ENCODE assay signal across 13 cellular contexts in genomic region chr2:120233292-120233691, GRCh38. TPM values are rescaled to one million over a fixed set of nuclear protein-coding genes. Genes with fewer than 3 reads are reported as not detected.
A peak's percentile ranks its signal among the peaks of the same experiment; 100 is the strongest.
DNase-seq lines count a peak whose midpoint lies in the region.
"Had no signal": no experiment of that assay in that cellular context is flagged by ENCODE, and none has a peak within 500 bp of the region (broad histone marks: within the 10 kb centered on the region; RNA-seq: fewer than 3 reads in every experiment).

No MANE protein-coding gene starts in this region.

- no peak overlapping the region for H3K4me3 ChIP-seq in neuronal stem cell (ENCODE audit: low read length in 2 of 2)

- H2AFZ ChIP-seq in neuronal stem cell (ENCODE audit: low read length), result no peak overlapping the region

- H3K36me3 ChIP-seq in neuronal stem cell (replicated peaks in 1 of 2; ENCODE audit: control insufficient read depth in 2 of 2, insufficient read depth in 2 of 2, low read length in 2 of 2), result no peaks in the 10 kb centered on the region
- H3K36me3 ChIP-seq: prostate gland had no signal

- H3K9ac ChIP-seq in neuronal stem cell (ENCODE audit: low read depth, low read length, poor library complexity), result no peak overlapping the region

- H2BK12ac ChIP-seq in neuronal stem cell (ENCODE audit: low read length), result no peak overlapping the region

- H3K9me3 ChIP-seq in neuronal stem cell (replicated peaks in 1 of 2; ENCODE audit: control insufficient read depth in 2 of 2, insufficient read depth in 1 of 2, low read depth in 1 of 2, low read length in 2 of 2), result peaks cover 0 to 2% of the 10 kb centered on the region in 2 donors
- H3K9me3 ChIP-seq: prostate gland had no signal

- H3K14ac ChIP-seq in neuronal stem cell (ENCODE audit: low read length), result no peak overlapping the region

- H3K18ac ChIP-seq in neuronal stem cell (ENCODE audit: low read length), result no peak overlapping the region

- no peaks in the 10 kb centered on the region for H3K27me3 Mint-ChIP-seq in T-helper 1 cell treated with Interleukin-12 subunit alpha and Interleukin-12 subunit beta and Interleukin-4 antibody, amounts not matched to agents 30 μg/mL and 1 μg/mL, for 36 hours (ENCODE audit: low read depth)
- no peaks in the 10 kb centered on the region for H3K27me3 Mint-ChIP-seq in IgD-negative memory B cell
- H3K27me3 Mint-ChIP-seq in activated naive CD8-positive, alpha-beta T cell treated with anti-CD3 and anti-CD28 coated beads for 36 hours, result no peaks in the 10 kb centered on the region

- peaks cover 30% of the 10 kb centered on the region for H3K36me3 Mint-ChIP-seq in T-helper 1 cell treated with Interleukin-12 subunit alpha and Interleukin-12 subunit beta and Interleukin-4 antibody, amounts not matched to agents 30 μg/mL and 1 μg/mL, for 36 hours (ENCODE audit: low read depth)
- peaks cover 2% of the 10 kb centered on the region for H3K36me3 Mint-ChIP-seq in IgD-negative memory B cell
- peaks cover 7% of the 10 kb centered on the region for H3K36me3 Mint-ChIP-seq in activated naive CD8-positive, alpha-beta T cell treated with anti-CD3 and anti-CD28 coated beads for 36 hours

- H3K4me1 Mint-ChIP-seq in T-helper 1 cell treated with Interleukin-12 subunit alpha and Interleukin-12 subunit beta and Interleukin-4 antibody, amounts not matched to agents 30 μg/mL and 1 μg/mL, for 36 hours (ENCODE audit: low read depth), result peaks cover 45% of the 10 kb centered on the region
- H3K4me1 Mint-ChIP-seq in IgD-negative memory B cell, result peaks cover 17 to 31% (median 29%) of the 10 kb centered on the region in 3 donors
- H3K4me1 Mint-ChIP-seq in activated naive CD8-positive, alpha-beta T cell treated with anti-CD3 and anti-CD28 coated beads for 36 hours, result peaks cover 47% of the 10 kb centered on the region

- no peak overlapping the region for H3K4me2 ChIP-seq in neuronal stem cell (ENCODE audit: insufficient read depth, low read length, poor library complexity, severe bottlenecking)

- H3K23ac ChIP-seq in neuronal stem cell (ENCODE audit: low read depth, low read length, poor library complexity), result no peak overlapping the region

- no peak overlapping the region for H4K8ac ChIP-seq in neuronal stem cell (ENCODE audit: low read depth, low read length)

- H4K91ac ChIP-seq in neuronal stem cell (ENCODE audit: low read depth, low read length, poor library complexity), result no peak overlapping the region

- H3K79me1 ChIP-seq in neuronal stem cell (ENCODE audit: low read depth, low read length), result no peaks in the 10 kb centered on the region

- peak overlapping the region; percentile 96 for H3K4me3 Mint-ChIP-seq in T-helper 1 cell treated with Interleukin-12 subunit alpha and Interleukin-12 subunit beta and Interleukin-4 antibody, amounts not matched to agents 30 μg/mL and 1 μg/mL, for 36 hours
- H3K4me3 Mint-ChIP-seq in IgD-negative memory B cell, result peak overlapping the region; percentile 70 to 96 (median 90)
- H3K4me3 Mint-ChIP-seq in activated naive CD8-positive, alpha-beta T cell treated with anti-CD3 and anti-CD28 coated beads for 36 hours, result no peak overlapping the region

- no peaks in the 10 kb centered on the region for H3K9me3 Mint-ChIP-seq in T-helper 1 cell treated with Interleukin-12 subunit alpha and Interleukin-12 subunit beta and Interleukin-4 antibody, amounts not matched to agents 30 μg/mL and 1 μg/mL, for 36 hours
- H3K9me3 Mint-ChIP-seq in IgD-negative memory B cell, result peaks cover 0 to 3% (median 0%) of the 10 kb centered on the region in 3 donors
- H3K9me3 Mint-ChIP-seq in activated naive CD8-positive, alpha-beta T cell treated with anti-CD3 and anti-CD28 coated beads for 36 hours, result peaks cover 4% of the 10 kb centered on the region

- H3K4me1 ChIP-seq in neuronal stem cell (ENCODE audit: control insufficient read depth in 2 of 2, insufficient read depth in 1 of 2, low read depth in 1 of 2, low read length in 2 of 2), result peaks cover 4 to 12% of the 10 kb centered on the region in 2 donors
- H3K4me1 ChIP-seq: prostate gland had no signal

- DNase-seq in T-helper 1 cell (no peak), neuronal stem cell (ENCODE audit: low spot score) (no peak), DMS79 treated with DMSO at 0.1 percent for 48 hours (lab: John Stamatoyannopoulos, UW) (no peak), AG08396 (ENCODE audit: low spot score) (no peak), NCI-H524 treated with DMSO at 0.1 percent for 48 hours (lab: John Stamatoyannopoulos, UW) (no peak)
- no peak for DNase-seq in activated naive CD8-positive, alpha-beta T cell treated with anti-CD3 and anti-CD28 coated beads for 36 hours
- DNase-seq: NCI-H1694, NCI-H446, substantia nigra had no signal

- H3K27ac Mint-ChIP-seq in T-helper 1 cell treated with Interleukin-12 subunit alpha and Interleukin-12 subunit beta and Interleukin-4 antibody, amounts not matched to agents 30 μg/mL and 1 μg/mL, for 36 hours, result peak overlapping the region; percentile 98
- H3K27ac Mint-ChIP-seq in IgD-negative memory B cell, result peak overlapping the region in 2 of 3 donors; percentile 43 to 84
- H3K27ac Mint-ChIP-seq in activated naive CD8-positive, alpha-beta T cell treated with anti-CD3 and anti-CD28 coated beads for 36 hours, result peak overlapping the region; percentile 99

- H3K27ac ChIP-seq in neuronal stem cell (replicated peaks; ENCODE audit: low read length), result no peak overlapping the region
- H3K27ac ChIP-seq: 22Rv1 had no signal

- peaks cover 0 to 30% (median 0%) of the 10 kb centered on the region in 3 experiments for H3K27me3 ChIP-seq in neuronal stem cell (ENCODE audit: control insufficient read depth in 3 of 3, insufficient read depth in 3 of 3, low read depth in 1 of 3, low read length in 3 of 3)

- peak overlapping the region; percentile 39 for H2BK15ac ChIP-seq in neuronal stem cell (ENCODE audit: low read length)

- H2BK5ac ChIP-seq in neuronal stem cell (ENCODE audit: low read length), result no peak overlapping the region

- H3K4ac ChIP-seq in neuronal stem cell (ENCODE audit: low read length), result no peak overlapping the region

- no CpG with 5 or more reads among the region's 5 CpGs for WGBS in neuronal stem cell (ENCODE audit: extremely low coverage in 2 of 2, insufficient read length in 2 of 2, insufficient replicate concordance in 1 of 2), 2 donors

- peak overlapping the region; percentile 40 for H2AK5ac ChIP-seq in neuronal stem cell (ENCODE audit: low read depth, low read length)

- no peak overlapping the region for H2BK120ac ChIP-seq in neuronal stem cell (ENCODE audit: low read depth, low read length)

RNA-seq across cellular contexts. Expression of gene TMEM185B, which starts 10.1 kb away (rescaled TPM):
- polyA plus RNA-seq in IgD-negative memory B cell, result 29.1 TPM
- 10 to 100 TPM; 23.2 to 24.2 TPM for total RNA-seq in activated naive CD8-positive, alpha-beta T cell treated with anti-CD3 and anti-CD28 coated beads for 36 hours
- polyA plus RNA-seq in neuronal stem cell (2013, experiment 1 of 2), result 14.5 TPM
- polyA plus RNA-seq in neuronal stem cell (2013, experiment 2 of 2), result 14.5 TPM

RNA-seq across cellular contexts. Expression of gene RALB, which starts 19.4 kb away (rescaled TPM):
- polyA plus RNA-seq in IgD-negative memory B cell, result 81.7 TPM
- total RNA-seq in activated naive CD8-positive, alpha-beta T cell treated with anti-CD3 and anti-CD28 coated beads for 36 hours, result 10 to 100 TPM; 16.6 to 16.7 TPM
- polyA plus RNA-seq in neuronal stem cell (2013, experiment 1 of 2), result 43.4 TPM
- polyA plus RNA-seq in neuronal stem cell (2013, experiment 2 of 2), result 44.2 TPM
